In the genomic region with DNA sequence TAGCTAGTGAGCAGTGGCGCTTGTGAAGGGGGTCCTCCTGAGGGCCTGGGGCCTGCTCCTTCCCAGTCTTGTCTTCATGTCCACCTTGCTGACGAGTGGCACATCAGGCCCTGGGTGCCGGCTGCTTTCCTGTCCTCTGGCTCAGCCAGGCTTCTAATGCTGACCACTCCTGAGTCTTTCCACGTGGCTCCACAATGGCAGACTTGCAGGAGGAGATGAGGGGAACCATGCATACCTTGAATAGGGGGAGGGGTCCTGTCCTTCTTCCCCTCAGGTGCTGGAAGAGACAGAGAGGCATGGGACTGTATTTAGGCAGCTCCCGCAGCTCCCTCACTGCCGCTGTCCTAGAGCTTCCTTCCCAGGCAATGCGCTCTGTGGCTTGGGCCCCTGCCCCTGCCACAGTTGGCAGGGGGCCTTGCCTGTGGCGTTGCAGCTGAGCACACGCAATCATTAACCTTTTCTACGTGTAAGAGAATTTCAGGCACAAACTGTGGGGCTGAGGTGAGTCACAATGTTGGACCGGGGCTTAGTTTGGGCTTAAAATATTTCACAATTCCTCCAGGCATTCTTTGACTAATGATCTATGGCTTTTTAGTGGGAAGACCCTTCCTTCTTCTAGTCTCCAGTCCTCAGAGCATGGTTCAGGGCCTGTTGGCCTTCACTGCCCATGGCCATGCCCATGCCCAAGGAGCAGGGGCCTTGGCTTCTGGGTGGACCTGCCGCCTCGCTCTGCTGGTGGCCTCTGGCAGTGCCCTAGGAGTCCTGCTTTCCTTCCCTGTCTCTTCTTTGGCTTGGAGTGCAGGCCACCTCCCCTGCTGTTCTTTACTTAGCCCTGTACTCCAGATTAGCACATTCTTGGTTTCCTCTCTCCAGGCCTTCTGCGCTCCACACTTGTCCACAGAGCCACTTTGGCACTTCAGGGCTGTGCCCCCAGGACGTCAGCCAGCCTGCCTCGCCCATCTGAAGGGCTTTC, we compare ENCODE assay signal across 9 cellular contexts. TPM values are rescaled to one million over a fixed set of nuclear protein-coding genes. Genes with fewer than 3 reads are reported as not detected.
DNase-seq lines count a peak whose midpoint lies in the region; ATAC-seq, FAIRE-seq and TF ChIP-seq lines count a peak whose summit lies in the region.
"Had no signal": no experiment of that assay in that cellular context is flagged by ENCODE, and none has a peak within 500 bp of the region (broad histone marks: within the 10 kb centered on the region; RNA-seq: fewer than 3 reads in every experiment).

No MANE protein-coding gene starts in this region.

- no peak overlapping the region for H4K8ac ChIP-seq in H1 (ENCODE audit: extremely low read depth, insufficient read depth, low read length)

- peak overlapping the region; percentile 66 for H3K27ac ChIP-seq in AG04450 (ENCODE audit: low read depth, low read length)
- H3K27ac ChIP-seq in H1 (ENCODE audit: low read depth, low read length) = no peak overlapping the region
- H3K27ac ChIP-seq in OCI-LY7 (ENCODE audit: low read depth, low read length, poor library complexity, severe bottlenecking) = no peak overlapping the region

- TF ChIP-seq POLR2A in H1 (IDR thresholded peaks at IDR 0.05; ENCODE audit: control extremely low read depth in 1 of 2, low read depth in 2 of 2, low read length in 2 of 2) (no peak), GM12892 (IDR thresholded peaks at IDR 0.05; ENCODE audit: low read depth, low read length) (no peak)

- no peak overlapping the region; the same call in 1 of the 2 replicates for H2AK5ac ChIP-seq in H1 (ENCODE audit: low read depth, low read length)

- H3K9me3 ChIP-seq in AG04450 (ENCODE audit: control insufficient read depth, insufficient read depth, low read length) (no peaks in the 10 kb centered on the region), H1 (ENCODE audit: insufficient read depth in 2 of 2, low read depth in 1 of 2, low read length in 1 of 2) (no peaks in the 10 kb centered on the region), mucosa of descending colon (no peaks in the 10 kb centered on the region), OCI-LY7 (ENCODE audit: low read length) (no peaks in the 10 kb centered on the region)

- H3K36me3 ChIP-seq in H1 (ENCODE audit: control insufficient read depth in 2 of 4, insufficient read depth in 4 of 4, low read length in 3 of 4) (no peaks in the 10 kb centered on the region), mucosa of descending colon (ENCODE audit: low read depth) (no peaks in the 10 kb centered on the region), OCI-LY7 (ENCODE audit: insufficient read depth, low read length) (no peaks in the 10 kb centered on the region)

- H4K20me1 ChIP-seq in H1 (replicated peaks in 1 of 2; ENCODE audit: control insufficient read depth in 1 of 2, insufficient read depth in 2 of 2, low read length in 2 of 2) = peaks cover 12 to 24% of the 10 kb centered on the region in 2 experiments
- H4K20me1 ChIP-seq in OCI-LY7 (ENCODE audit: insufficient read depth, low read length) = peaks cover 4% of the 10 kb centered on the region; the same call in 1 of the 2 replicates

- H3K4me1 ChIP-seq in H1 (replicated peaks in 1 of 4; ENCODE audit: control insufficient read depth in 3 of 4, insufficient read depth in 4 of 4, low read length in 3 of 4) (peaks cover 6 to 13% (median 8%) of the 10 kb centered on the region in 4 experiments), mucosa of descending colon (ENCODE audit: low read depth) (peaks cover 10% of the 10 kb centered on the region), OCI-LY7 (ENCODE audit: insufficient read depth, low read length, poor library complexity, severe bottlenecking) (peaks cover 22% of the 10 kb centered on the region)

- peaks cover 8% of the 10 kb centered on the region for H3K79me1 ChIP-seq in H1 (ENCODE audit: low read depth, low read length)

- no peak overlapping the region for H3K23ac ChIP-seq in H1 (ENCODE audit: insufficient read length)

- H2AFZ ChIP-seq in H1 (ENCODE audit: low read length) (no peak overlapping the region), OCI-LY7 (ENCODE audit: low read length) (no peak overlapping the region)

- no peak for TF ChIP-seq RAD21 in H1 (IDR thresholded peaks at IDR 0.05 in 1 of 2, conservative IDR thresholded peaks at IDR 0.05 in 1 of 2; ENCODE audit: low read depth in 2 of 2, low read length in 2 of 2)

- no peak overlapping the region for H4K91ac ChIP-seq in H1 (replicated peaks; ENCODE audit: insufficient read length, low read length)

- H3K4me2 ChIP-seq in H1 (ENCODE audit: insufficient read depth in 1 of 2, low read depth in 2 of 2, low read length in 2 of 2) (no peak overlapping the region), OCI-LY7 (ENCODE audit: low read length) (no peak overlapping the region)

- no peak for FAIRE-seq in H1 (lab: Jason Lieb, UNC)
- no peak for FAIRE-seq in GM12892 (lab: Jason Lieb, UNC)

- DNase-seq in AG04450 (ENCODE audit: low read depth, low spot score) (no peak), M059J (ENCODE audit: low read depth) (peak; percentile 96), H1 (ENCODE audit: low read depth in 1 of 2, low spot score in 2 of 2) (no peak), mucosa of descending colon (no peak), GM12892 (ENCODE audit: insufficient read length) (no peak), OCI-LY7 (ENCODE audit: low spot score) (no peak)
- no peak for DNase-seq in effector CD4-positive, alpha-beta T cell
- DNase-seq in stimulated activated CD4-positive, alpha-beta T cell treated with anti-CD3 and anti-CD28 coated beads, Interleukin-2, amount 100 ng/mL, for 48 hours = no peak
- DNase-seq: DMS53 had no signal

- TF ChIP-seq EP300 in H1 (IDR thresholded peaks at IDR 0.05; ENCODE audit: borderline replicate concordance in 1 of 2, low read depth in 2 of 2, low read length in 2 of 2) = no peak

- no peak overlapping the region for H3K14ac ChIP-seq in H1 (ENCODE audit: insufficient read length)

- CTCF ChIA-PET in AG04450 (lab: Charles Lee) = interaction anchor here (0.7 to 5.5 kb wide), 7 partner anchors 12 to 260 kb away, joined by 3 to 88 read pairs (median 13); no protein-coding TSS in a partner anchor
- CTCF ChIA-PET in H1 (lab: Charles Lee; ENCODE audit: partially characterized antibody) = interaction anchor here (0.6 to 6.3 kb wide), 26 partner anchors 10 to 250 kb away, joined by 3 to 77 read pairs (median 5); a partner anchor contains a TSS
- CTCF ChIA-PET in OCI-LY7 (lab: Charles Lee; ENCODE audit: unreplicated experiment) = interaction anchor here (0.7 kb wide), 1 partner anchor 208 kb away, joined by 3 read pairs; no protein-coding TSS in a partner anchor

- peak; percentile 9 for ATAC-seq in mucosa of descending colon

- no peak overlapping the region for H3K4ac ChIP-seq in H1 (replicated peaks; ENCODE audit: insufficient read length, low read depth, low read length)

- no TSS peak for BruUV-seq in OCI-LY7 (replicated peaks; lab: Mats Ljungman, UMichigan)

- WGBS in H1 (ENCODE audit: extremely low coverage in 1 of 2, insufficient coverage in 1 of 2, insufficient read length in 1 of 2, insufficient replicate concordance in 2 of 2, low coverage in 1 of 2, low lambda C conversion rate in 2 of 2, missing lambda C conversion rate in 1 of 2), 2 experiments = 73% methylated on average over 16 of the region's 16 CpGs; no CpG with 5 or more reads in 1 of the 2 experiments

- H3K9me2 ChIP-seq in OCI-LY7 (ENCODE audit: insufficient read depth, low read length) = no peaks in the 10 kb centered on the region

- no peak overlapping the region for H4K5ac ChIP-seq in H1 (ENCODE audit: insufficient read length, low read depth, low read length)

- POLR2A ChIA-PET in AG04450 (lab: Yijun Ruan, JAX) = no interaction called here
- POLR2A ChIA-PET in H1 (lab: Charles Lee; ENCODE audit: partially characterized antibody) = interaction anchor here (1.1 kb wide), 1 partner anchor 25 kb away, joined by 3 read pairs; no protein-coding TSS in a partner anchor
- POLR2A ChIA-PET in OCI-LY7 (lab: Charles Lee) = interaction anchor here (0.6 to 1.0 kb wide), 2 partner anchors 10 to 11 kb away, joined by 3 to 6 read pairs; no protein-coding TSS in a partner anchor

- H2BK120ac ChIP-seq in H1 (replicated peaks; ENCODE audit: low read depth, low read length) = no peak overlapping the region

- H3K79me2 ChIP-seq in H1 (ENCODE audit: control insufficient read depth in 1 of 2, insufficient read depth in 2 of 2, low read length in 2 of 2) (peaks cover 0 to 22% of the 10 kb centered on the region in 2 experiments; a peak in 1 of 4 replicates), OCI-LY7 (ENCODE audit: insufficient read depth, low read depth, low read length) (no peaks in the 10 kb centered on the region)

- intact Hi-C loops in mucosa of descending colon (cut with DNase I, micrococcal nuclease) (no loop called here), OCI-LY7 (cut with micrococcal nuclease; ENCODE audit: unreplicated experiment) (no loop called here)

- H3K27me3 ChIP-seq in AG04450 (ENCODE audit: control insufficient read depth, insufficient read depth, low read length) = no peaks in the 10 kb centered on the region
- no peaks in the 10 kb centered on the region for H3K27me3 ChIP-seq in H1 (replicated peaks in 1 of 4; ENCODE audit: control insufficient read depth in 3 of 4, extremely low read depth in 1 of 4, insufficient read depth in 3 of 4, low read length in 3 of 4)

- H2BK12ac ChIP-seq in H1 (ENCODE audit: low read depth, low read length) = no peak overlapping the region

- H3K56ac ChIP-seq in H1 (replicated peaks; ENCODE audit: insufficient read length, low read depth, low read length) = no peak overlapping the region

- H3K18ac ChIP-seq in H1 (ENCODE audit: extremely low read depth, low read length) = 0 out of 2 replicates have a peak overlapping the region, but pooled peaks have one; percentile 20

- H3K4me3 ChIP-seq in AG04450 (ENCODE audit: low read depth, low read length) (no peak overlapping the region), H1 (ENCODE audit: extremely low read depth in 1 of 4, insufficient read depth in 2 of 4, low read depth in 3 of 4, low read length in 4 of 4) (no peak overlapping the region), mucosa of descending colon (no peak overlapping the region), OCI-LY7 (ENCODE audit: low read depth, low read length, poor library complexity, severe bottlenecking) (no peak overlapping the region)

- no peak overlapping the region for H2BK15ac ChIP-seq in H1 (ENCODE audit: low read length)

- H2BK20ac ChIP-seq in H1 (ENCODE audit: low read length) = no peak overlapping the region

- H2BK5ac ChIP-seq in H1 (ENCODE audit: low read depth, low read length) = 0 out of 2 replicates have a peak overlapping the region, but pooled peaks have one; percentile 66

- TF ChIP-seq CTCF in AG04450 (IDR thresholded peaks at IDR 0.05; ENCODE audit: low read depth, low read length) (no peak), H1 (IDR thresholded peaks at IDR 0.05; ENCODE audit: control extremely low read depth in 1 of 3, insufficient read depth in 1 of 3, low read depth in 1 of 3, low read length in 3 of 3) (no peak), mucosa of descending colon (IDR thresholded peaks at IDR 0.05) (no peak), OCI-LY7 (conservative IDR thresholded peaks at IDR 0.05; ENCODE audit: low read length) (no peak)

- no peak overlapping the region for H3K9ac ChIP-seq in H1 (replicated peaks in 1 of 4; ENCODE audit: extremely low read depth in 1 of 4, low read depth in 3 of 4, low read length in 3 of 4)

- H3K23me2 ChIP-seq in H1 (ENCODE audit: low read depth, low read length) = no peaks in the 10 kb centered on the region

RNA-seq across cellular contexts. Expression of a gene that starts 39.1 kb away (rescaled TPM):
- polyA plus RNA-seq in AG04450 (2011; rRNA removed) (64.9 and 76.2 TPM in 2 replicates), H1 (2011; rRNA removed) (27.5 and 36.9 TPM in 2 replicates)
- polyA minus RNA-seq in AG04450 (2011; rRNA and poly(A)+ RNA removed) = 67.5 and 79.1 TPM in 2 replicates
- total RNA-seq in M059J (2014; rRNA removed; shearing (Covaris generic)) = 28.8 and 55.8 TPM in 2 replicates
- total RNA-seq in H1 (2021; fragmentation: NEBNext Ultra II Directional; extraction: Animal tissue kit (Norgen Biotek cat#: 25700)) = 44.9 and 46.6 TPM in 2 replicates
- 30.4 TPM for polyA plus RNA-seq in H1 (2011; cell fraction: cytosol; rRNA removed)
- polyA plus RNA-seq in H1 (2011; cell fraction: nucleus; rRNA removed) = 67.8 TPM
- 30.0 to 35.6 TPM (median 34.3 TPM) in 4 replicates for polyA plus RNA-seq in H1 (2012, experiment 1 of 2)
- polyA plus RNA-seq in H1 (2012, experiment 2 of 2) = 38.6 TPM
- 21.7 TPM for polyA plus RNA-seq in H1 (2013, experiment 1 of 2)
- polyA plus RNA-seq in H1 (2013, experiment 2 of 2) = 21.8 TPM
- polyA minus RNA-seq in H1 (2011; rRNA and poly(A)+ RNA removed) = 31.9 and 42.5 TPM in 2 replicates
- polyA minus RNA-seq in H1 (2011; cell fraction: cytosol; rRNA and poly(A)+ RNA removed) = 20.1 TPM
- 19.0 TPM for polyA minus RNA-seq in H1 (2011; cell fraction: nucleus; rRNA and poly(A)+ RNA removed)
- total RNA-seq in mucosa of descending colon (10 to 100 TPM; 68.4 to 75.2 (median 72.1) TPM), OCI-LY7 (2022) (39.9 and 46.5 TPM in 2 replicates)
- polyA plus RNA-seq in GM12892 (2012; ENCODE audit: missing spikeins) = 37.5 TPM
- total RNA-seq in OCI-LY7 (2014; rRNA removed; shearing (Covaris generic)) = 14.5 and 16.3 TPM in 2 replicates

RNA-seq across cellular contexts. Expression of a gene that starts 46.8 kb away (rescaled TPM):
- polyA plus RNA-seq in AG04450 (2011; rRNA removed) (0.07 TPM in 1 of 2 replicates, not detected in the other), H1 (2011; rRNA removed) (not detected in 2 replicates)
- 0.35 TPM in 1 of 2 replicates, not detected in the other for polyA minus RNA-seq in AG04450 (2011; rRNA and poly(A)+ RNA removed)
- not detected in 2 replicates for total RNA-seq in M059J (2014; rRNA removed; shearing (Covaris generic))
- not detected in 2 replicates for total RNA-seq in H1 (2021; fragmentation: NEBNext Ultra II Directional; extraction: Animal tissue kit (Norgen Biotek cat#: 25700))
- not detected for polyA plus RNA-seq in H1 (2011; cell fraction: cytosol; rRNA removed)
- polyA plus RNA-seq in H1 (2011; cell fraction: nucleus; rRNA removed) = not detected
- polyA plus RNA-seq in H1 (2012, experiment 1 of 2) = not detected in 4 replicates
- polyA plus RNA-seq in H1 (2012, experiment 2 of 2) = not detected
- not detected for polyA plus RNA-seq in H1 (2013, experiment 1 of 2)
- not detected for polyA plus RNA-seq in H1 (2013, experiment 2 of 2)
- not detected in 2 replicates for polyA minus RNA-seq in H1 (2011; rRNA and poly(A)+ RNA removed)
- not detected for polyA minus RNA-seq in H1 (2011; cell fraction: cytosol; rRNA and poly(A)+ RNA removed)
- not detected for polyA minus RNA-seq in H1 (2011; cell fraction: nucleus; rRNA and poly(A)+ RNA removed)
- total RNA-seq in mucosa of descending colon (not detected), OCI-LY7 (2022) (not detected in 2 replicates)
- not detected for polyA plus RNA-seq in GM12892 (2012; ENCODE audit: missing spikeins)
- not detected in 2 replicates for total RNA-seq in OCI-LY7 (2014; rRNA removed; shearing (Covaris generic))

RNA-seq across cellular contexts. Expression of a gene that starts 48.5 kb away (rescaled TPM):
- not detected in 2 replicates for polyA plus RNA-seq in AG04450 (2011; rRNA removed)
- polyA minus RNA-seq in AG04450 (2011; rRNA and poly(A)+ RNA removed) = not detected in 2 replicates
- not detected in 2 replicates for total RNA-seq in M059J (2014; rRNA removed; shearing (Covaris generic))
- not detected in 2 replicates for total RNA-seq in H1 (2021; fragmentation: NEBNext Ultra II Directional; extraction: Animal tissue kit (Norgen Biotek cat#: 25700))
- polyA plus RNA-seq in H1 (2011; rRNA removed) = not detected in 2 replicates
- polyA plus RNA-seq in H1 (2011; cell fraction: cytosol; rRNA removed) = not detected
- not detected for polyA plus RNA-seq in H1 (2011; cell fraction: nucleus; rRNA removed)
- not detected in 4 replicates for polyA plus RNA-seq in H1 (2012, experiment 1 of 2)
- not detected for polyA plus RNA-seq in H1 (2012, experiment 2 of 2)
- polyA plus RNA-seq in H1 (2013, experiment 1 of 2) = not detected
- not detected for polyA plus RNA-seq in H1 (2013, experiment 2 of 2)
- not detected in 2 replicates for polyA minus RNA-seq in H1 (2011; rRNA and poly(A)+ RNA removed)
- not detected for polyA minus RNA-seq in H1 (2011; cell fraction: cytosol; rRNA and poly(A)+ RNA removed)
- not detected for polyA minus RNA-seq in H1 (2011; cell fraction: nucleus; rRNA and poly(A)+ RNA removed)
- 1 to 10 TPM; 1.0 to 2.9 (median 2.8) TPM for total RNA-seq in mucosa of descending colon
- 5.2 TPM for polyA plus RNA-seq in GM12892 (2012; ENCODE audit: missing spikeins)
- total RNA-seq in OCI-LY7 (2014; rRNA removed; shearing (Covaris generic)) = not detected in 2 replicates
- not detected in 2 replicates for total RNA-seq in OCI-LY7 (2022)
